8 cellular contexts compared by ENCODE assay signal in genomic region chr3:173396191-173397041, GRCh38. TPM values are rescaled to one million over a fixed set of nuclear protein-coding genes. Genes with fewer than 3 reads are reported as not detected.
A peak's percentile ranks its signal among the peaks of the same experiment; 100 is the strongest.
DNase-seq lines count a peak whose midpoint lies in the region; ATAC-seq lines count a peak whose summit lies in the region.

No MANE protein-coding gene starts in this region.

- DNase-seq in DMS53 treated with DMSO at 0.1 percent for 48 hours (lab: John Stamatoyannopoulos, UW; ENCODE audit: unreplicated experiment) (peak; percentile 27), NCI-H1092 (lab: John Stamatoyannopoulos, UW) (peak; percentile 36), immature natural killer cell (peak in 1 of 3 donors; percentile 9)
- no peak for DNase-seq in stimulated activated naive B cell treated with anti-CD40 and anti-IgM and Interleukin-4, amounts not matched to agents 10 μg/mL and 1 μg/mL and 100 μg/mL, for 72 hours
- DNase-seq in activated CD4-positive, alpha-beta T cell treated with anti-CD3 and anti-CD28 coated beads for 4 hours = no peak

- peak overlapping the region; percentile 80 to 89 (median 84) for H3K4me3 Mint-ChIP-seq in immature natural killer cell
- peak overlapping the region; percentile 80 to 86 for H3K4me3 Mint-ChIP-seq in stimulated activated naive B cell treated with anti-CD40 and anti-IgM and Interleukin-4, amounts not matched to agents 10 μg/mL and 1 μg/mL and 100 μg/mL, for 72 hours

- peak overlapping the region; percentile 93 for H3K27ac ChIP-seq in angular gyrus (ENCODE audit: low read depth, low read length)

- H3K27ac Mint-ChIP-seq in immature natural killer cell = peak overlapping the region in 4 of 6 donors; percentile 39 to 77 (median 45)
- H3K27ac Mint-ChIP-seq in stimulated activated naive B cell treated with anti-CD40 and anti-IgM and Interleukin-4, amounts not matched to agents 10 μg/mL and 1 μg/mL and 100 μg/mL, for 72 hours = peak overlapping the region; percentile 56

- H3K27me3 Mint-ChIP-seq in immature natural killer cell (ENCODE audit: low read depth in 3 of 3) = peaks cover 8 to 32% (median 27%) of the 10 kb centered on the region in 3 donors
- peaks cover 44 to 48% of the 10 kb centered on the region in 2 donors for H3K27me3 Mint-ChIP-seq in stimulated activated naive B cell treated with anti-CD40 and anti-IgM and Interleukin-4, amounts not matched to agents 10 μg/mL and 1 μg/mL and 100 μg/mL, for 72 hours

- peaks cover 0 to 4% (median 0%) of the 10 kb centered on the region in 3 donors for H3K36me3 Mint-ChIP-seq in immature natural killer cell
- H3K36me3 Mint-ChIP-seq in stimulated activated naive B cell treated with anti-CD40 and anti-IgM and Interleukin-4, amounts not matched to agents 10 μg/mL and 1 μg/mL and 100 μg/mL, for 72 hours = no peaks in the 10 kb centered on the region

- peaks cover 0 to 33% (median under 1%) of the 10 kb centered on the region in 6 donors for H3K9me3 Mint-ChIP-seq in immature natural killer cell
- no peaks in the 10 kb centered on the region for H3K9me3 Mint-ChIP-seq in stimulated activated naive B cell treated with anti-CD40 and anti-IgM and Interleukin-4, amounts not matched to agents 10 μg/mL and 1 μg/mL and 100 μg/mL, for 72 hours

- H3K4me1 Mint-ChIP-seq in immature natural killer cell = peaks cover 33 to 48% of the 10 kb centered on the region in 2 donors
- H3K4me1 Mint-ChIP-seq in stimulated activated naive B cell treated with anti-CD40 and anti-IgM and Interleukin-4, amounts not matched to agents 10 μg/mL and 1 μg/mL and 100 μg/mL, for 72 hours = peaks cover 21 to 39% of the 10 kb centered on the region in 2 donors

- no peak for ATAC-seq in stimulated activated naive B cell treated with anti-CD40 and anti-IgM and Interleukin-4, amounts not matched to agents 10 μg/mL and 1 μg/mL and 100 μg/mL, for 72 hours (replicated peaks)
- no peak for ATAC-seq in HG02759 (IDR thresholded peaks at IDR 0.05; ENCODE audit: unreplicated experiment)
- ATAC-seq in GM18511 (IDR thresholded peaks at IDR 0.05; ENCODE audit: unreplicated experiment) = no peak

RNA-seq across cellular contexts. Expression of gene NLGN1, which starts 1.1 kb away (rescaled TPM):
- not detected for polyA plus RNA-seq in immature natural killer cell

Comparison
In these comparisons a context has a peak if more than half of its experiments do, and no peak if none do; other contexts are left out.
1. DNase-seq: peak in DMS53 treated with DMSO at 0.1 percent for 48 hours (single experiment) and NCI-H1092 (single experiment); none in stimulated activated naive B cell treated with anti-CD40 and anti-IgM and Interleukin-4, amounts not matched to agents 10 μg/mL and 1 μg/mL and 100 μg/mL, for 72 hours (single experiment) and activated CD4-positive, alpha-beta T cell treated with anti-CD3 and anti-CD28 coated beads for 4 hours (0 of 2).